Comparison of ENCODE assay signal across 17 cellular contexts in the genomic region with DNA sequence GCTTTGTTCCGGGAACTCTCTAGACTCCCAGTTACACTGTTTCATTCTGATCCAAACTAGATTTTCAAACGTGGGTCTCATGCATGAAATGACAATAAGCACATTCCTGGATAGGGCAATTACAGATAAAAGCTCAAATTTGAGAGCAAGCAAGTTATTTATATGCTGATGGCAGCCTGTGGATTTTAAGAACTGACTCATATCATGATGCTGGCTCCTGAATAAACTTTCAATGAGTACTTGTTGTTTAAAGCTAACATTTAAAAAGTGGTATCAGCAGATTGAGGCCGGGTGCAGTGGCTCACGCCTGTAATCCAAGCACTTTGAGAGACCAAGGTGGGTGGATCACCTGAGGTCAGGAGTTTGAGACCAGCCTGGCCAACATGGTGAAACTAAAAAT.
A peak's percentile ranks its signal among the peaks of the same experiment; 100 is the strongest.
DNase-seq lines count a peak whose midpoint lies in the region; ATAC-seq and TF ChIP-seq lines count a peak whose summit lies in the region.
"Had no signal": no experiment of that assay in that cellular context is flagged by ENCODE, and none has a peak within 500 bp of the region (broad histone marks: within the 10 kb centered on the region; RNA-seq: fewer than 3 reads in every experiment).

No MANE protein-coding gene starts in this region.

- H3K4me3 Mint-ChIP-seq in MCF 10A (ENCODE audit: unreplicated experiment) (no peak overlapping the region), endothelial cell (ENCODE audit: unreplicated experiment) (peak overlapping the region; percentile 14)
- H3K4me3 Mint-ChIP-seq: B cell had no signal

- no peak overlapping the region for H3K9ac ChIP-seq in IMR-90 (ENCODE audit: low read depth, low read length)

- H2AFZ ChIP-seq in IMR-90 (replicated peaks; ENCODE audit: low read length, poor library complexity): no peak overlapping the region

- H3K18ac ChIP-seq in IMR-90 (ENCODE audit: low read depth, low read length): no peak overlapping the region

- no peak overlapping the region for H2BK120ac ChIP-seq in IMR-90 (ENCODE audit: low read depth, low read length)

- H3K9me3 Mint-ChIP-seq in MCF 10A (ENCODE audit: unreplicated experiment) (no peaks in the 10 kb centered on the region), endothelial cell (ENCODE audit: unreplicated experiment) (no peaks in the 10 kb centered on the region)

- H3K4me1 Mint-ChIP-seq in MCF 10A (ENCODE audit: insufficient read depth, unreplicated experiment) (peaks cover 19% of the 10 kb centered on the region), endothelial cell (ENCODE audit: unreplicated experiment) (no peaks in the 10 kb centered on the region)
- H3K4me1 Mint-ChIP-seq: B cell had no signal

- TF ChIP-seq CTCF in MCF 10A (IDR thresholded peaks at IDR 0.05; ENCODE audit: unreplicated experiment) (no peak), breast epithelium (IDR thresholded peaks at IDR 0.05) (no peak), IMR-90 (conservative IDR thresholded peaks at IDR 0.05; ENCODE audit: low read depth, low read length) (no peak), endothelial cell (IDR thresholded peaks at IDR 0.05; ENCODE audit: unreplicated experiment) (no peak), upper lobe of right lung (IDR thresholded peaks at IDR 0.05) (no peak)

- no peak overlapping the region for H2BK15ac ChIP-seq in IMR-90 (ENCODE audit: low read depth, low read length)

- H3K23ac ChIP-seq in IMR-90 (ENCODE audit: low read depth, low read length): no peak overlapping the region

- TF ChIP-seq POLR2A in breast epithelium (IDR thresholded peaks at IDR 0.05): no peak
- no peak for TF ChIP-seq POLR2A in IMR-90 (IDR thresholded peaks at IDR 0.05; ENCODE audit: low read depth, low read length)

- no peak overlapping the region for H3K27ac ChIP-seq in breast epithelium
- no peak overlapping the region for H3K27ac ChIP-seq in IMR-90 (ENCODE audit: insufficient read depth, low read length)
- H3K27ac ChIP-seq in upper lobe of right lung: no peak overlapping the region

- H3K36me3 ChIP-seq in breast epithelium: peaks cover 4% of the 10 kb centered on the region
- peaks cover 23% of the 10 kb centered on the region for H3K36me3 ChIP-seq in IMR-90 (ENCODE audit: control insufficient read depth, insufficient read depth, low read length)
- H3K36me3 ChIP-seq in upper lobe of right lung: peaks cover 94% of the 10 kb centered on the region

- H4K91ac ChIP-seq in IMR-90 (ENCODE audit: insufficient read depth, low read depth, low read length): no peak overlapping the region

- POLR2A ChIA-PET in MCF 10A (lab: Yijun Ruan, JAX): interaction anchor here (0.6 kb wide), 3 partner anchors 39 to 322 kb away, joined by 3 to 4 read pairs (median 3); no protein-coding TSS in a partner anchor
- POLR2A ChIA-PET in IMR-90 (lab: Charles Lee; ENCODE audit: unreplicated experiment): interaction anchor here (0.6 kb wide), 1 partner anchor 438 kb away, joined by 3 read pairs; no protein-coding TSS in a partner anchor

- no peak for TF ChIP-seq RAD21 in IMR-90 (IDR thresholded peaks at IDR 0.05; ENCODE audit: low read length)

- H3K4me3 ChIP-seq in breast epithelium: no peak overlapping the region
- H3K4me3 ChIP-seq in IMR-90 (ENCODE audit: insufficient read depth, low read depth, low read length): no peak overlapping the region
- no peak overlapping the region for H3K4me3 ChIP-seq in upper lobe of right lung
- H3K4me3 ChIP-seq: K562 had no signal

- dilution Hi-C loops in IMR-90 (cut with HindIII; ENCODE audit: low sequenced_read_pairs, unreplicated experiment): no loop called here

- BruUV-seq in MCF 10A (replicated peaks; lab: Mats Ljungman, UMichigan) (no TSS peak), IMR-90 (replicated peaks; lab: Mats Ljungman, UMichigan) (no TSS peak)

- CTCF ChIA-PET in MCF 10A (lab: Yijun Ruan, JAX) (interaction anchor here (0.6 to 3.2 kb wide), 11 partner anchors 9 to 254 kb away, joined by 3 to 18 read pairs (median 3); no protein-coding TSS in a partner anchor), IMR-90 (lab: Yijun Ruan, JAX) (interaction anchor here (0.7 to 1.3 kb wide), 2 partner anchors 9 to 16 kb away, joined by 3 read pairs; no protein-coding TSS in a partner anchor)

- H4K5ac ChIP-seq in IMR-90 (ENCODE audit: low read depth, low read length): no peak overlapping the region

- peaks cover 4 to 38% of the 10 kb centered on the region in 2 experiments for H3K79me1 ChIP-seq in IMR-90 (ENCODE audit: low read depth in 1 of 2, low read length in 2 of 2)

- H3K56ac ChIP-seq in IMR-90 (ENCODE audit: extremely low read depth, insufficient read depth, low read length): no peak overlapping the region

- H3K14ac ChIP-seq in IMR-90 (replicated peaks; ENCODE audit: low read depth, low read length): no peak overlapping the region

- peaks cover 9% of the 10 kb centered on the region for H3K9me1 ChIP-seq in IMR-90 (ENCODE audit: insufficient read depth, low read length)

- no peak overlapping the region for H3K4me2 ChIP-seq in IMR-90 (ENCODE audit: low read depth, low read length)

- no peak overlapping the region for H2BK5ac ChIP-seq in IMR-90 (ENCODE audit: low read depth, low read length, poor library complexity, severe bottlenecking)

- no peak overlapping the region for H3K4ac ChIP-seq in IMR-90 (ENCODE audit: low read depth, low read length)

- no peaks in the 10 kb centered on the region for H3K27me3 Mint-ChIP-seq in MCF 10A (ENCODE audit: insufficient read depth, unreplicated experiment)
- H3K27me3 Mint-ChIP-seq in endothelial cell (ENCODE audit: unreplicated experiment): no peaks in the 10 kb centered on the region
- H3K27me3 Mint-ChIP-seq: B cell had no signal

- DNase-seq in MCF 10A (ENCODE audit: unreplicated experiment): no peak
- DNase-seq in breast epithelium (ENCODE audit: low spot score in 2 of 2): no peak
- peak; percentile 47 for DNase-seq in IMR-90
- no peak for DNase-seq in endothelial cell (ENCODE audit: low spot score)
- DNase-seq in upper lobe of right lung: no peak
- DNase-seq in cerebellum (ENCODE audit: low spot score): no peak
- DNase-seq in stimulated activated CD4-positive, alpha-beta T cell treated with anti-CD3 and anti-CD28 coated beads, Interleukin-2, amount 100 ng/mL, for 24 hours: no peak
- no peak for DNase-seq in NOMO-1 treated with dmso at 0.1 percent for 144 hours (lab: John Stamatoyannopoulos, UW; ENCODE audit: unreplicated experiment)
- DNase-seq: NCI-H1092, NCI-H1436, NCI-H2029 treated with DMSO at 0.1 percent for 48 hours, NCI-H2171, NCI-H345, NCI-H524 treated with DMSO at 0.1 percent for 48 hours, Right ventricle myocardium superior had no signal

- in situ Hi-C loops in IMR-90 (cut with MboI; ENCODE audit: low sequenced_read_pairs): loop anchor here (25.0 kb wide), 1 partner anchor 268 kb away; no protein-coding TSS in a partner anchor

- H4K8ac ChIP-seq in IMR-90 (ENCODE audit: low read depth in 2 of 2, low read length in 2 of 2): no peak overlapping the region

- H3K4me1 ChIP-seq in breast epithelium: no peaks in the 10 kb centered on the region
- H3K4me1 ChIP-seq in IMR-90 (ENCODE audit: control insufficient read depth, insufficient read depth, low read length): peaks cover 12% of the 10 kb centered on the region
- H3K4me1 ChIP-seq in upper lobe of right lung: no peaks in the 10 kb centered on the region

- no peak overlapping the region for H2AK5ac ChIP-seq in IMR-90 (ENCODE audit: low read depth, low read length)

- H4K20me1 ChIP-seq in IMR-90 (ENCODE audit: insufficient read depth, low read length): peaks cover 18% of the 10 kb centered on the region

- peaks cover 98% of the 10 kb centered on the region for H3K36me3 Mint-ChIP-seq in MCF 10A (ENCODE audit: insufficient read depth, unreplicated experiment)
- peaks cover 34% of the 10 kb centered on the region for H3K36me3 Mint-ChIP-seq in endothelial cell (ENCODE audit: low read depth, unreplicated experiment)

- no peak overlapping the region for H2BK20ac ChIP-seq in IMR-90 (ENCODE audit: low read depth, low read length)

- WGBS in IMR-90 (ENCODE audit: extremely low coverage in 2 of 2, insufficient read length in 1 of 2), 2 experiments: 67% methylated on average over 2 of the region's 4 CpGs; no CpG with 5 or more reads in 1 of the 2 experiments

- intact Hi-C loops in MCF 10A (cut with micrococcal nuclease): loop anchor here (10.0 kb wide), 1 partner anchor 250 kb away; no protein-coding TSS in a partner anchor
- intact Hi-C loops in breast epithelium (cut with DNase I; ENCODE audit: low total_unique reads): no loop called here
- intact Hi-C loops in IMR-90 (cut with micrococcal nuclease): no loop called here
- intact Hi-C loops in upper lobe of right lung (cut with DNase I): no loop called here

- H3K27ac Mint-ChIP-seq in MCF 10A (ENCODE audit: low read depth, unreplicated experiment) (peak overlapping the region; percentile 79), endothelial cell (ENCODE audit: unreplicated experiment) (no peak overlapping the region)
- H3K27ac Mint-ChIP-seq: B cell had no signal

- H2AK9ac ChIP-seq in IMR-90 (replicated peaks; ENCODE audit: low read depth, low read length, poor library complexity): no peak overlapping the region

- ATAC-seq in IMR-90 (ENCODE audit: low read depth) (peak; percentile 62), upper lobe of right lung (peak; percentile 21)
- ATAC-seq: K562 had no signal

- H3K9me3 ChIP-seq in breast epithelium (no peaks in the 10 kb centered on the region), IMR-90 (ENCODE audit: control insufficient read depth, insufficient read depth, low read length) (no peaks in the 10 kb centered on the region), upper lobe of right lung (no peaks in the 10 kb centered on the region)

- H3K27me3 ChIP-seq in breast epithelium (no peaks in the 10 kb centered on the region), IMR-90 (ENCODE audit: control insufficient read depth, insufficient read depth, low read length) (no peaks in the 10 kb centered on the region), upper lobe of right lung (no peaks in the 10 kb centered on the region)

TF ChIP-seq in IMR-90, 13 proteins besides CTCF, POLR2A, EP300 and RAD21 (continues in another document):
- TF ChIP-seq FOS (IDR thresholded peaks at IDR 0.05; ENCODE audit: low read depth, low read length) (no peak), BHLHE40 (IDR thresholded peaks at IDR 0.05; ENCODE audit: low read depth, low read length) (no peak), RFX5 (IDR thresholded peaks at IDR 0.05; ENCODE audit: low read depth, low read length) (no peak), CHD1 (IDR thresholded peaks at IDR 0.05; ENCODE audit: low read depth, low read length) (no peak), CEBPB (IDR thresholded peaks at IDR 0.05; ENCODE audit: low read depth, low read length) (no peak), SMC3 (IDR thresholded peaks at IDR 0.05; ENCODE audit: low read depth, low read length) (no peak)
